Comparison of ENCODE assay signal across 21 cellular contexts in the genomic region with DNA sequence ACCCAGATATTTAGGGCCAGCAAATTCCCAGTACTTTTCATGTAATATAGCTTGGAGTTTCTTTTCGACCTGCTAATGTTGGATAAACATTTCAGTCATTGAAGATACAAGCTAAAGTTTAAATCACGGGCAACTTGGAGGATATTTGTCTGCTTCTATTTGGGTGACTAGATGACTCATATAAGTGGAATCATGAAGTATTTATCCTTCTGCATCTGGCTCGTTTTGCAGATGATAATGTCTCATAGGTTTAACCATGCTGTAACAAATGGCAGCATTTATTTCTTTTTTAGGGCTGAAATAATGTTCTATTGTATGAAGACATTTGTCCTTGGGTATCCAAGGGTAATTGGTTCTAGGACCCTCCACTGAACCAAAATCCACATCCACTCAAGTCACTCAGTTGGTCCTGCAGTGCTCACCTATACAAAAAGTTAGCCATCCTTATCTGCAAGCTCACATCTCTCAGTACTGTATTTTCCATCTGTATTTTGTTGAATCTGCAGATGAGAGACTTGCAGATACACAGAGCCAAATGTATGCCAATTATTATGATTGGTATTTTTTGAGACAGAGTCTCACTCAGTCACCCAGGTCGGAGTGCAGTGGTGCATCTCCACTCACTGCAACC.
A peak's percentile ranks its signal among the peaks of the same experiment; 100 is the strongest.
DNase-seq lines count a peak whose midpoint lies in the region; ATAC-seq and TF ChIP-seq lines count a peak whose summit lies in the region.
"Had no signal": no experiment of that assay in that cellular context is flagged by ENCODE, and none has a peak within 500 bp of the region (broad histone marks: within the 10 kb centered on the region; RNA-seq: fewer than 3 reads in every experiment).

No MANE protein-coding gene starts in this region.

- no peaks in the 10 kb centered on the region for H3K36me3 ChIP-seq in brain microvascular endothelial cell (replicated peaks)
- H3K36me3 ChIP-seq: cardiac muscle cell, esophagus muscularis mucosa, SJCRH30, suprapubic skin had no signal

- peak overlapping the region; percentile 52 for H3K27ac ChIP-seq in brain microvascular endothelial cell
- H3K27ac ChIP-seq: 22Rv1, cardiac muscle cell, esophagus muscularis mucosa, SJCRH30, suprapubic skin had no signal

- in situ Hi-C loops in brain microvascular endothelial cell (cut with HindIII; ENCODE audit: low pct_ligation_motif_present, low sequenced_read_pairs): no loop called here

- POLR2A ChIA-PET in AG04449 (lab: Yijun Ruan, JAX): no interaction called here

- H3K4me3 ChIP-seq in AG04449 (ENCODE audit: low read depth, low read length): no peak overlapping the region
- no peak overlapping the region for H3K4me3 ChIP-seq in brain microvascular endothelial cell (ENCODE audit: low read depth, low read length)
- no peak overlapping the region for H3K4me3 ChIP-seq in foreskin fibroblast (ENCODE audit: low read depth in 1 of 2, low read length in 2 of 2)
- H3K4me3 ChIP-seq: cardiac muscle cell, esophagus muscularis mucosa, SJCRH30, suprapubic skin had no signal

- no peak for ATAC-seq in GM18498 (IDR thresholded peaks at IDR 0.05; ENCODE audit: unreplicated experiment)
- ATAC-seq: activated naive CD4-positive, alpha-beta T cell treated with anti-CD3 and anti-CD28 coated beads, Interleukin-2, amount 50 U/mL, for 72 hours; HCT116; natural killer cell treated with Interleukin-12 subunit alpha and Interleukin-12 subunit beta and Interleukin-15 and Interleukin-18, amount 100 ng/mL, for 72 hours had no signal

- no peaks in the 10 kb centered on the region for H3K27me3 ChIP-seq in brain microvascular endothelial cell (replicated peaks)
- H3K27me3 ChIP-seq: cardiac muscle cell, esophagus muscularis mucosa, SJCRH30, suprapubic skin had no signal

- no peak for TF ChIP-seq CTCF in AG04449 (IDR thresholded peaks at IDR 0.05; ENCODE audit: insufficient read depth, low read length, missing control alignments)
- no peak for TF ChIP-seq CTCF in brain microvascular endothelial cell (IDR thresholded peaks at IDR 0.05; ENCODE audit: low read depth, low read length, missing control alignments)
- no peak for TF ChIP-seq CTCF in foreskin fibroblast (IDR thresholded peaks at IDR 0.05; ENCODE audit: low read depth, low read length)

- DNase-seq in AG04449 (ENCODE audit: low read depth, low spot score) (peak; percentile 59), HCEC 1CT (peak; percentile 72), brain microvascular endothelial cell (peak; percentile 64), foreskin fibroblast (peak; percentile 53 to 78), RKO (ENCODE audit: low spot score) (no peak), NCI-H1930 (lab: John Stamatoyannopoulos, UW) (no peak), MV-4-11 (lab: John Stamatoyannopoulos, UW) (no peak)
- DNase-seq: activated T-cell treated with anti-CD3 and anti-CD28 coated beads, Interleukin-2, amount 50 U/mL, for 48 hours; DMS153; mesendoderm; NCI-H1417; NCI-H2171 treated with DMSO at 0.1 percent for 48 hours; SJCRH30 had no signal

- CTCF ChIA-PET in AG04449 (lab: Yijun Ruan, JAX): interaction anchor here (1.2 kb wide), 1 partner anchor 11 kb away, joined by 4 read pairs; no protein-coding TSS in a partner anchor

Comparison
In these comparisons a context has a peak if more than half of its experiments do, and no peak if none do; other contexts are left out.
1. DNase-seq: peak in AG04449 (single experiment), HCEC 1CT (single experiment), brain microvascular endothelial cell (single experiment) and foreskin fibroblast (2 of 2); none in RKO (single experiment), NCI-H1930 (0 of 2) and MV-4-11 (single experiment).